In the genomic region with DNA sequence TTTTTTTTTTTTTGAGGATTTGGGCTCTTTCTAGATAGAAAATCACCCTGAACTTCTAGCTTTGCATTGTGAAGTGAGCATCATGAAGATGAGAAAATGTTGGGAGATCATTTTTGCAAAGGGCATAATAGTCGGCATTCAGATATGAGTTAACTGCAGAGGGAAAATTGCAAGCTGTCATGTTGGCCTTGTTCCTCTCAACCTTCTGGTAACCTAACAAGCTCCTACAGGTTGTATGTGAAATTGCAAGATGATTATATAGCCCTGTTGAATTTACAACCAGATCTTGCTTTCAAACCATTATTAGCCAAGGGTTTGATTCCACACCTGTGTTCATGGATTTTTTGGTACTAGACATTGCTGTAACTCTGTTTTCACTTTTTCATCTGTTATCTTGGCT, we compare ENCODE assay signal across 8 cellular contexts. TPM values are rescaled to one million over a fixed set of nuclear protein-coding genes. Genes with fewer than 3 reads are reported as not detected.
DNase-seq lines count a peak whose midpoint lies in the region; ATAC-seq, FAIRE-seq and TF ChIP-seq lines count a peak whose summit lies in the region.

No MANE protein-coding gene starts in this region.

- CTCF ChIA-PET in A673 (lab: Charles Lee) = interaction anchor here (1.5 kb wide), 1 partner anchor 9 kb away, joined by 3 read pairs; no protein-coding TSS in a partner anchor

- intact Hi-C loops in A673 (cut with micrococcal nuclease; ENCODE audit: unreplicated experiment) = no loop called here

- H3K4me3 Mint-ChIP-seq in nephron progenitor cell = peak overlapping the region; percentile 94

- H3K9me3 ChIP-seq in A673 (ENCODE audit: low read depth, low read length, poor library complexity, severe bottlenecking) = no peaks in the 10 kb centered on the region

- DNase-seq in A673 (ENCODE audit: low spot score) = peak; percentile 47
- DNase-seq in GF-D8 (lab: John Stamatoyannopoulos, UW) = peak; percentile 10
- peak; percentile 37 for DNase-seq in NCI-H69 (lab: John Stamatoyannopoulos, UW)
- DNase-seq in bronchial epithelial cell (ENCODE audit: low read depth) = peak; percentile 60
- DNase-seq in nephron progenitor cell = no peak
- DNase-seq in H4 (ENCODE audit: low spot score) = no peak

- peak overlapping the region; percentile 99 for H3K4me3 ChIP-seq in A673 (ENCODE audit: low read depth, low read length, poor library complexity, severe bottlenecking)
- H3K4me3 ChIP-seq in bronchial epithelial cell (ENCODE audit: low read depth, low read length) = no peak overlapping the region

- no peaks in the 10 kb centered on the region for H3K9me3 Mint-ChIP-seq in nephron progenitor cell

- BruUV-seq in A673 (replicated peaks; lab: Mats Ljungman, UMichigan) = no TSS peak

- H3K4me1 ChIP-seq in A673 (ENCODE audit: insufficient read depth, low read length, poor library complexity, severe bottlenecking) = peaks cover 12% of the 10 kb centered on the region

- H3K27me3 ChIP-seq in A673 (replicated peaks; ENCODE audit: insufficient read depth, low read depth, low read length, poor library complexity) (no peaks in the 10 kb centered on the region), bronchial epithelial cell (ENCODE audit: control insufficient read depth, insufficient read depth, low read length) (no peaks in the 10 kb centered on the region)

- TF ChIP-seq CTCF in A673 (conservative IDR thresholded peaks at IDR 0.05; ENCODE audit: low read depth, low read length) (peak; percentile 33; the same call in 1 of the 2 replicates), bronchial epithelial cell (IDR thresholded peaks at IDR 0.05; ENCODE audit: insufficient read depth, low read length, severe bottlenecking) (peak; percentile 47), nephron progenitor cell (IDR thresholded peaks at IDR 0.05) (peak; percentile 23)

- no peak for ATAC-seq in GM18867 (IDR thresholded peaks at IDR 0.05; ENCODE audit: unreplicated experiment)
- ATAC-seq in GM19395 (IDR thresholded peaks at IDR 0.05; ENCODE audit: unreplicated experiment) = no peak

- POLR2A ChIA-PET in A673 (lab: Charles Lee; ENCODE audit: low non-redundant PET) = interaction anchor here (0.7 kb wide), 1 partner anchor 186 kb away, joined by 7 read pairs; no protein-coding TSS in a partner anchor

- no peaks in the 10 kb centered on the region for H3K27me3 Mint-ChIP-seq in nephron progenitor cell (ENCODE audit: low read depth, poor library complexity)

- no peak overlapping the region for H3K27ac Mint-ChIP-seq in nephron progenitor cell

- H3K36me3 ChIP-seq in A673 (ENCODE audit: insufficient read depth, low read length, poor library complexity, severe bottlenecking) = peaks cover 15% of the 10 kb centered on the region
- peaks cover 2% of the 10 kb centered on the region for H3K36me3 ChIP-seq in bronchial epithelial cell (ENCODE audit: control insufficient read depth, insufficient read depth, low read length)

- H3K27ac ChIP-seq in A673 (ENCODE audit: low read depth, low read length, poor library complexity, severe bottlenecking) = no peak overlapping the region

- H3K4me1 Mint-ChIP-seq in nephron progenitor cell = peaks cover 39% of the 10 kb centered on the region

- H3K36me3 Mint-ChIP-seq in nephron progenitor cell (ENCODE audit: low read depth) = peaks cover 24% of the 10 kb centered on the region

- FAIRE-seq in bronchial epithelial cell (lab: Jason Lieb, UNC) = no peak

RNA-seq across cellular contexts. Expression of a gene that starts 2.2 kb away (rescaled TPM):
- total RNA-seq in A673 (2021) (66.3 and 69.8 TPM in 2 replicates), bronchial epithelial cell (16.8 and 19.6 TPM in 2 replicates)
- total RNA-seq in H4 (2014; rRNA removed; shearing (Covaris generic)) = 38.3 and 48.1 TPM in 2 replicates

RNA-seq across cellular contexts. Expression of a gene that starts 32.7 kb away (rescaled TPM):
- total RNA-seq in A673 (2021) (63.8 and 78.9 TPM in 2 replicates), bronchial epithelial cell (54.2 and 66.1 TPM in 2 replicates)
- 46.5 and 51.4 TPM in 2 replicates for total RNA-seq in H4 (2014; rRNA removed; shearing (Covaris generic))

RNA-seq across cellular contexts. Expression of a gene that starts 45.4 kb away (rescaled TPM):
- 54.5 and 66.2 TPM in 2 replicates for total RNA-seq in A673 (2021)
- total RNA-seq in bronchial epithelial cell = 41.9 and 42.6 TPM in 2 replicates
- 35.4 and 36.2 TPM in 2 replicates for total RNA-seq in H4 (2014; rRNA removed; shearing (Covaris generic))

RNA-seq across cellular contexts. Expression of a gene that starts 53.9 kb away (rescaled TPM):
- 1,180 and 1,206 TPM in 2 replicates for total RNA-seq in A673 (2021)
- total RNA-seq in bronchial epithelial cell = 1,896 and 1,988 TPM in 2 replicates
- 1,241 and 1,313 TPM in 2 replicates for total RNA-seq in H4 (2014; rRNA removed; shearing (Covaris generic))

RNA-seq across cellular contexts. Expression of a gene that starts 55.0 kb away (rescaled TPM):
- total RNA-seq in A673 (2021) (42.7 and 49.3 TPM in 2 replicates), bronchial epithelial cell (108 and 130 TPM in 2 replicates)
- total RNA-seq in H4 (2014; rRNA removed; shearing (Covaris generic)) = 128 and 142 TPM in 2 replicates

Comparison
In these comparisons a context has a peak if more than half of its experiments do, and no peak if none do; other contexts are left out.
1. DNase-seq: peak in A673 (single experiment), GF-D8 (single experiment), NCI-H69 (single experiment) and bronchial epithelial cell (single experiment); none in nephron progenitor cell (single experiment) and H4 (single experiment).
2. Peak in every context shown above with its lines, with median percentiles within 50 percentile points of each other: CTCF ChIP-seq.